17 cellular contexts compared by ENCODE assay signal in the genomic region with DNA sequence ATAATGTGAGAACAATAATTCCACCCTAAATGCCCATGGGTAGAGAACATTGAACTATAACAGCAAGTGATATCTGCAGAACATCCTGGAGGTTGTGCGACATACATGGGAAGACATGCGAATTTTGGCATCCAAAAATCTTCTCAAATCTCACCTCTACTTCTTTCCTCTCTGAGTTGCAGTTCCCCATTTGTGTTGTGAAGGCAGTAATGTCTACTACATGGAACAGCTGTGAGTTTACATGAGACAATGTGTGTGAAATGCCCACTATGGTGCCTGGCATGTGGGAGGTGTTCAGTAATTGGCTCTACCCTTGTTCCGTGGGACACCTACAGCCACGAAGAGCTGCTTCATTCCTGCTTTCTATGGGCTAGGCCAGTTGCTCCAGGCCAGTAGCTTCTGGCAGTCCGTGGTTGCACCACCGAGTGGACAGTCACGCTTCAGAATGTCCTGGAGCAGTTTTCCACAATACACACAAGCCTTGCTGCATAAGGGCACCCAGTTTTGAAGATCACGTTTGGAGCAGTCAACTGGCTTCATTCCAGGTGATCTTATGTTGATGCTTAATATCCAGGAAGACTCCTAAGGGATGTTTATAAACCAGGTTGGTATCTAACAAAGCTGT.
DNase-seq lines count a peak whose midpoint lies in the region; ATAC-seq, FAIRE-seq and TF ChIP-seq lines count a peak whose summit lies in the region.
"Had no signal": no experiment of that assay in that cellular context is flagged by ENCODE, and none has a peak within 500 bp of the region (broad histone marks: within the 10 kb centered on the region; RNA-seq: fewer than 3 reads in every experiment).

No MANE protein-coding gene starts in this region.

- H3K27ac ChIP-seq in GM12878 (ENCODE audit: control insufficient read depth, insufficient read depth): no peak overlapping the region
- no peak overlapping the region for H3K27ac ChIP-seq in body of pancreas
- H3K27ac ChIP-seq: BLaER1 treated with 17β-estradiol and CSF1 and Interleukin-3, amounts not matched to agents 10 nM and 100 nM; GM23248 had no signal

- no peaks in the 10 kb centered on the region for H3K27me3 ChIP-seq in GM12878 (replicated peaks in 1 of 2; ENCODE audit: control insufficient read depth in 2 of 2, insufficient read depth in 2 of 2, low read length in 1 of 2)
- no peaks in the 10 kb centered on the region for H3K27me3 ChIP-seq in body of pancreas
- H3K27me3 ChIP-seq: BLaER1 treated with 17β-estradiol and CSF1 and Interleukin-3, amounts not matched to agents 10 nM and 100 nM had no signal

- no peaks in the 10 kb centered on the region for H3K79me2 ChIP-seq in GM12878 (ENCODE audit: control insufficient read depth, insufficient read depth, low read length)

- no peak overlapping the region for H3K4me2 ChIP-seq in GM12878 (ENCODE audit: control insufficient read depth, insufficient read depth)
- H3K4me2 ChIP-seq: BLaER1 treated with 17β-estradiol and CSF1 and Interleukin-3, amounts not matched to agents 10 nM and 100 nM had no signal

- peaks cover 0 to 3% of the 10 kb centered on the region in 2 donors for H3K9me3 Mint-ChIP-seq in stimulated activated naive B cell treated with anti-CD40 and anti-IgM and Interleukin-4, amounts not matched to agents 10 μg/mL and 1 μg/mL and 100 μg/mL, for 72 hours
- H3K9me3 Mint-ChIP-seq: CD8-positive, alpha-beta T cell had no signal

- RAD21 ChIA-PET in GM12878 (lab: Charles Lee; ENCODE audit: unreplicated experiment): no interaction called here

- H3K4me1 ChIP-seq in GM12878 (ENCODE audit: control insufficient read depth, insufficient read depth, low read length) (no peaks in the 10 kb centered on the region), body of pancreas (no peaks in the 10 kb centered on the region)
- H3K4me1 ChIP-seq: BLaER1 treated with 17β-estradiol and CSF1 and Interleukin-3, amounts not matched to agents 10 nM and 100 nM had no signal

- no peak overlapping the region for H3K4me3 Mint-ChIP-seq in stimulated activated naive B cell treated with anti-CD40 and anti-IgM and Interleukin-4, amounts not matched to agents 10 μg/mL and 1 μg/mL and 100 μg/mL, for 72 hours
- H3K4me3 Mint-ChIP-seq: B cell; CD8-positive, alpha-beta T cell had no signal

- no peak for FAIRE-seq in GM12891 (lab: Jason Lieb, UNC)
- no peak for FAIRE-seq in GM12878 (lab: Jason Lieb, UNC)
- FAIRE-seq in H54 (lab: Jason Lieb, UNC): no peak
- FAIRE-seq: HTR-8/SVneo had no signal

- H4K20me1 ChIP-seq in GM12878 (ENCODE audit: control insufficient read depth, insufficient read depth): no peaks in the 10 kb centered on the region
- H4K20me1 ChIP-seq: BLaER1 treated with 17β-estradiol and CSF1 and Interleukin-3, amounts not matched to agents 10 nM and 100 nM had no signal

- intact Hi-C loops in GM12878 (cut with micrococcal nuclease; ENCODE audit: unreplicated experiment) (no loop called here), body of pancreas (cut with DNase I) (no loop called here)

- H3K9ac ChIP-seq in GM12878 (ENCODE audit: control insufficient read depth, insufficient read depth, low read length): no peak overlapping the region
- H3K9ac ChIP-seq: BLaER1 treated with 17β-estradiol and CSF1 and Interleukin-3, amounts not matched to agents 10 nM and 100 nM; GM23248 had no signal

- in situ Hi-C loops in GM12878 (cut with MboI): no loop called here

- no peak for TF ChIP-seq RAD21 in GM12878 (IDR thresholded peaks at IDR 0.05; ENCODE audit: insufficient read depth, low read depth, low read length)

- H3K4me3 ChIP-seq in GM12878 (no peak overlapping the region), body of pancreas (no peak overlapping the region)
- H3K4me3 ChIP-seq: BLaER1 treated with 17β-estradiol and CSF1 and Interleukin-3, amounts not matched to agents 10 nM and 100 nM; GM23248 had no signal

- TF ChIP-seq POLR2A in GM12891 (IDR thresholded peaks at IDR 0.05; ENCODE audit: low read depth, low read length): no peak
- TF ChIP-seq POLR2A in GM12878 (IDR thresholded peaks at IDR 0.05; ENCODE audit: low read depth, low read length): no peak
- TF ChIP-seq POLR2A in H54 (IDR thresholded peaks at IDR 0.05; ENCODE audit: low read depth, low read length): no peak
- no peak for TF ChIP-seq POLR2A in body of pancreas (IDR thresholded peaks at IDR 0.05)

- DNase-seq in GM12891 (ENCODE audit: insufficient read length, low spot score): no peak
- no peak for DNase-seq in GM12878 (ENCODE audit: low read depth, low spot score)
- DNase-seq in stimulated activated naive B cell treated with anti-CD40 and anti-IgM and Interleukin-4, amounts not matched to agents 10 μg/mL and 1 μg/mL and 100 μg/mL, for 72 hours: no peak
- no peak for DNase-seq in H54 (ENCODE audit: insufficient read length, low spot score)
- DNase-seq in body of pancreas: no peak
- DNase-seq: Calu3; CD8-positive, alpha-beta T cell; DMS79 treated with DMSO at 0.1 percent for 48 hours; GF-D8; GM23248; HCEC 1CT; IMR-90 had no signal

- 84% methylated on average over 8 of the region's 8 CpGs for WGBS in GM12878 (ENCODE audit: insufficient coverage, insufficient replicate concordance, low lambda C conversion rate, missing lambda C conversion rate)
- 71 to 77% methylated on average over 8 of the region's 8 CpGs for whole genome bisulfite sequencing in body of pancreas, 2 donors

- no TSS peak for BruUV-seq in GM12878 (replicated peaks; lab: Mats Ljungman, UMichigan)

- no peaks in the 10 kb centered on the region for H3K36me3 ChIP-seq in GM12878 (ENCODE audit: control insufficient read depth in 2 of 2, insufficient read depth in 2 of 2, low read length in 1 of 2)
- H3K36me3 ChIP-seq in body of pancreas (replicated peaks in 1 of 2; ENCODE audit: insufficient read depth in 1 of 2, low read depth in 2 of 2): no peaks in the 10 kb centered on the region
- H3K36me3 ChIP-seq: BLaER1 treated with 17β-estradiol and CSF1 and Interleukin-3, amounts not matched to agents 10 nM and 100 nM had no signal

- no peaks in the 10 kb centered on the region for H3K27me3 Mint-ChIP-seq in stimulated activated naive B cell treated with anti-CD40 and anti-IgM and Interleukin-4, amounts not matched to agents 10 μg/mL and 1 μg/mL and 100 μg/mL, for 72 hours
- H3K27me3 Mint-ChIP-seq: B cell had no signal

- POLR2A ChIA-PET in GM12878 (lab: Charles Lee): no interaction called here

- TF ChIP-seq CTCF in GM12878 (IDR thresholded peaks at IDR 0.05 in 2 of 3, conservative IDR thresholded peaks at IDR 0.05 in 1 of 3; ENCODE audit: control insufficient read depth in 2 of 3, extremely low read depth in 1 of 3, insufficient read depth in 1 of 3, low read depth in 3 of 3, low read length in 3 of 3): no peak
- TF ChIP-seq CTCF in body of pancreas (IDR thresholded peaks at IDR 0.05): no peak

- H3K27ac Mint-ChIP-seq in stimulated activated naive B cell treated with anti-CD40 and anti-IgM and Interleukin-4, amounts not matched to agents 10 μg/mL and 1 μg/mL and 100 μg/mL, for 72 hours: no peak overlapping the region
- H3K27ac Mint-ChIP-seq: B cell; CD8-positive, alpha-beta T cell had no signal

- H3K4me1 Mint-ChIP-seq in stimulated activated naive B cell treated with anti-CD40 and anti-IgM and Interleukin-4, amounts not matched to agents 10 μg/mL and 1 μg/mL and 100 μg/mL, for 72 hours: peaks cover 18 to 22% of the 10 kb centered on the region in 2 donors

- no peak for TF ChIP-seq EP300 in GM12878 (IDR thresholded peaks at IDR 0.05; ENCODE audit: borderline replicate concordance in 1 of 2, control insufficient read depth in 1 of 2, low read depth in 2 of 2, low read length in 2 of 2)

- CTCF ChIA-PET in GM12878 (lab: Yijun Ruan, JAX): no interaction called here

- no peak overlapping the region for H2AFZ ChIP-seq in GM12878 (ENCODE audit: control insufficient read depth, low read depth, low read length)
- H2AFZ ChIP-seq: GM23248 had no signal

- H3K36me3 Mint-ChIP-seq in stimulated activated naive B cell treated with anti-CD40 and anti-IgM and Interleukin-4, amounts not matched to agents 10 μg/mL and 1 μg/mL and 100 μg/mL, for 72 hours: peaks cover 2 to 4% of the 10 kb centered on the region in 2 donors
- H3K36me3 Mint-ChIP-seq: CD8-positive, alpha-beta T cell had no signal

- SMC1A ChIA-PET in GM12878 (lab: Charles Lee; ENCODE audit: uncharacterized antibody, unreplicated experiment): no interaction called here

- ATAC-seq in HG02798 (IDR thresholded peaks at IDR 0.05; ENCODE audit: poor library complexity, unreplicated experiment) (peak; percentile 40), GM12878 (no peak), HG02571 (IDR thresholded peaks at IDR 0.05; ENCODE audit: unreplicated experiment) (no peak), body of pancreas (no peak)
- peak; percentile 63 to 67 for ATAC-seq in stimulated activated naive B cell treated with anti-CD40 and anti-IgM and Interleukin-4, amounts not matched to agents 10 μg/mL and 1 μg/mL and 100 μg/mL, for 72 hours (replicated peaks)
- ATAC-seq: CD8-positive, alpha-beta T cell had no signal

- no peaks in the 10 kb centered on the region for H3K9me3 ChIP-seq in GM12878 (replicated peaks; ENCODE audit: control insufficient read depth, insufficient read depth, low read length)
- no peaks in the 10 kb centered on the region for H3K9me3 ChIP-seq in body of pancreas
- H3K9me3 ChIP-seq: BLaER1 treated with 17β-estradiol and CSF1 and Interleukin-3, amounts not matched to agents 10 nM and 100 nM had no signal

TF ChIP-seq in GM12891, 5 proteins besides CTCF, POLR2A, EP300 and RAD21:
- TF ChIP-seq TAF1 (IDR thresholded peaks at IDR 0.05; ENCODE audit: low read depth, low read length) (no peak), PAX5 (IDR thresholded peaks at IDR 0.05; ENCODE audit: insufficient read depth, low read length, severe bottlenecking) (no peak), POLR2AphosphoS5 (IDR thresholded peaks at IDR 0.05; ENCODE audit: low read depth, low read length) (no peak), SPI1 (IDR thresholded peaks at IDR 0.05; ENCODE audit: low read depth, low read length) (peak; percentile 81), POU2F2 (IDR thresholded peaks at IDR 0.05; ENCODE audit: low read depth, low read length) (no peak)

TF ChIP-seq in GM12878, 131 proteins besides CTCF, POLR2A, EP300 and RAD21:
- TF ChIP-seq NFXL1 (IDR thresholded peaks at IDR 0.05; ENCODE audit: borderline replicate concordance) (no peak), SPI1 (IDR thresholded peaks at IDR 0.05; ENCODE audit: borderline replicate concordance, insufficient read depth, low read depth, low read length) (peak; percentile 75), NBN (IDR thresholded peaks at IDR 0.05) (no peak), RELA (IDR thresholded peaks at IDR 0.05; ENCODE audit: borderline replicate concordance, partially characterized antibody) (no peak), SUPT20H (IDR thresholded peaks at IDR 0.05; ENCODE audit: borderline replicate concordance, control insufficient read depth, low read depth, low read length) (no peak)

Comparison
In these comparisons a context has a peak if more than half of its experiments do, and no peak if none do; other contexts are left out.
1. ATAC-seq: peak in HG02798 (single experiment) and stimulated activated naive B cell treated with anti-CD40 and anti-IgM and Interleukin-4, amounts not matched to agents 10 μg/mL and 1 μg/mL and 100 μg/mL, for 72 hours (2 of 2); none in GM12878 (single experiment), HG02571 (single experiment) and body of pancreas (single experiment).